Comparison of ENCODE assay signal across 1 cellular context in the genomic region with DNA sequence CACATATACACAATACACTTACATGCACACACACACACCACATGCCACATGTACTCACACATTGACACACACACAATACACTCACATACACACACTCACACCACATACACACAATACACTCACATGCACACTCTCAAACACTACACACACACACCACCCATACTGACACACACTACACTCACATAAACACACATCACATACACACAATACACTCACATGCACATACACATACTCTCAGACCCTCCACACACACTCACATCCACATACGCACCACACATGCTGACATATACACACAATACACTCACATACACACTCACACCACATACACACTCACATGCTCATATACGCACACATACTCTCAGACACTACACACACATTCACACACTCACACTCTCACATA.
A peak's percentile ranks its signal among the peaks of the same experiment; 100 is the strongest.
TF ChIP-seq lines count a peak whose summit lies in the region.

No MANE protein-coding gene starts in this region.

TF ChIP-seq in HEK293, 187 proteins besides CTCF, POLR2A, EP300 and RAD21 (continued from another document):
- TF ChIP-seq, protein P1, sequence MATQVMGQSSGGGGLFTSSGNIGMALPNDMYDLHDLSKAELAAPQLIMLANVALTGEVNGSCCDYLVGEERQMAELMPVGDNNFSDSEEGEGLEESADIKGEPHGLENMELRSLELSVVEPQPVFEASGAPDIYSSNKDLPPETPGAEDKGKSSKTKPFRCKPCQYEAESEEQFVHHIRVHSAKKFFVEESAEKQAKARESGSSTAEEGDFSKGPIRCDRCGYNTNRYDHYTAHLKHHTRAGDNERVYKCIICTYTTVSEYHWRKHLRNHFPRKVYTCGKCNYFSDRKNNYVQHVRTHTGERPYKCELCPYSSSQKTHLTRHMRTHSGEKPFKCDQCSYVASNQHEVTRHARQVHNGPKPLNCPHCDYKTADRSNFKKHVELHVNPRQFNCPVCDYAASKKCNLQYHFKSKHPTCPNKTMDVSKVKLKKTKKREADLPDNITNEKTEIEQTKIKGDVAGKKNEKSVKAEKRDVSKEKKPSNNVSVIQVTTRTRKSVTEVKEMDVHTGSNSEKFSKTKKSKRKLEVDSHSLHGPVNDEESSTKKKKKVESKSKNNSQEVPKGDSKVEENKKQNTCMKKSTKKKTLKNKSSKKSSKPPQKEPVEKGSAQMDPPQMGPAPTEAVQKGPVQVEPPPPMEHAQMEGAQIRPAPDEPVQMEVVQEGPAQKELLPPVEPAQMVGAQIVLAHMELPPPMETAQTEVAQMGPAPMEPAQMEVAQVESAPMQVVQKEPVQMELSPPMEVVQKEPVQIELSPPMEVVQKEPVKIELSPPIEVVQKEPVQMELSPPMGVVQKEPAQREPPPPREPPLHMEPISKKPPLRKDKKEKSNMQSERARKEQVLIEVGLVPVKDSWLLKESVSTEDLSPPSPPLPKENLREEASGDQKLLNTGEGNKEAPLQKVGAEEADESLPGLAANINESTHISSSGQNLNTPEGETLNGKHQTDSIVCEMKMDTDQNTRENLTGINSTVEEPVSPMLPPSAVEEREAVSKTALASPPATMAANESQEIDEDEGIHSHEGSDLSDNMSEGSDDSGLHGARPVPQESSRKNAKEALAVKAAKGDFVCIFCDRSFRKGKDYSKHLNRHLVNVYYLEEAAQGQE (tag by site-specific recombination; IDR thresholded peaks at IDR 0.05) = no peak
- no peak for TF ChIP-seq ZNF10 (tag by site-specific recombination; IDR thresholded peaks at IDR 0.05)
- TF ChIP-seq GLIS1 (tag by site-specific recombination; IDR thresholded peaks at IDR 0.05) = no peak
- peak; percentile 84; the same call in 1 of the 2 replicates for TF ChIP-seq ZNF473 (tag by site-specific recombination; IDR thresholded peaks at IDR 0.05)
- TF ChIP-seq ZNF248 (tag by site-specific recombination; IDR thresholded peaks at IDR 0.05) = 0 out of 2 replicates have a peak, but pooled peaks have one; percentile 47
- TF ChIP-seq ZNF239 (tag by site-specific recombination; IDR thresholded peaks at IDR 0.05) = peak; percentile 35; the same call in 1 of the 2 replicates
- TF ChIP-seq ZNF184 (tag by site-specific recombination; IDR thresholded peaks at IDR 0.05) = no peak
- TF ChIP-seq, protein P2, sequence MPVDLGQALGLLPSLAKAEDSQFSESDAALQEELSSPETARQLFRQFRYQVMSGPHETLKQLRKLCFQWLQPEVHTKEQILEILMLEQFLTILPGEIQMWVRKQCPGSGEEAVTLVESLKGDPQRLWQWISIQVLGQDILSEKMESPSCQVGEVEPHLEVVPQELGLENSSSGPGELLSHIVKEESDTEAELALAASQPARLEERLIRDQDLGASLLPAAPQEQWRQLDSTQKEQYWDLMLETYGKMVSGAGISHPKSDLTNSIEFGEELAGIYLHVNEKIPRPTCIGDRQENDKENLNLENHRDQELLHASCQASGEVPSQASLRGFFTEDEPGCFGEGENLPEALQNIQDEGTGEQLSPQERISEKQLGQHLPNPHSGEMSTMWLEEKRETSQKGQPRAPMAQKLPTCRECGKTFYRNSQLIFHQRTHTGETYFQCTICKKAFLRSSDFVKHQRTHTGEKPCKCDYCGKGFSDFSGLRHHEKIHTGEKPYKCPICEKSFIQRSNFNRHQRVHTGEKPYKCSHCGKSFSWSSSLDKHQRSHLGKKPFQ (tag by site-specific recombination; IDR thresholded peaks at IDR 0.05) = peak; percentile 53
- TF ChIP-seq, protein P3, sequence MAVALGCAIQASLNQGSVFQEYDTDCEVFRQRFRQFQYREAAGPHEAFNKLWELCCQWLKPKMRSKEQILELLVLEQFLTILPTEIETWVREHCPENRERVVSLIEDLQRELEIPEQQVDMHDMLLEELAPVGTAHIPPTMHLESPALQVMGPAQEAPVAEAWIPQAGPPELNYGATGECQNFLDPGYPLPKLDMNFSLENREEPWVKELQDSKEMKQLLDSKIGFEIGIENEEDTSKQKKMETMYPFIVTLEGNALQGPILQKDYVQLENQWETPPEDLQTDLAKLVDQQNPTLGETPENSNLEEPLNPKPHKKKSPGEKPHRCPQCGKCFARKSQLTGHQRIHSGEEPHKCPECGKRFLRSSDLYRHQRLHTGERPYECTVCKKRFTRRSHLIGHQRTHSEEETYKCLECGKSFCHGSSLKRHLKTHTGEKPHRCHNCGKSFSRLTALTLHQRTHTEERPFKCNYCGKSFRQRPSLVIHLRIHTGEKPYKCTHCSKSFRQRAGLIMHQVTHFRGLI (tag by site-specific recombination; IDR thresholded peaks at IDR 0.05) = no peak
- TF ChIP-seq ZNF112 (tag by site-specific recombination; IDR thresholded peaks at IDR 0.05) = peak; percentile 35; the same call in 1 of the 2 replicates
- TF ChIP-seq, protein P4, sequence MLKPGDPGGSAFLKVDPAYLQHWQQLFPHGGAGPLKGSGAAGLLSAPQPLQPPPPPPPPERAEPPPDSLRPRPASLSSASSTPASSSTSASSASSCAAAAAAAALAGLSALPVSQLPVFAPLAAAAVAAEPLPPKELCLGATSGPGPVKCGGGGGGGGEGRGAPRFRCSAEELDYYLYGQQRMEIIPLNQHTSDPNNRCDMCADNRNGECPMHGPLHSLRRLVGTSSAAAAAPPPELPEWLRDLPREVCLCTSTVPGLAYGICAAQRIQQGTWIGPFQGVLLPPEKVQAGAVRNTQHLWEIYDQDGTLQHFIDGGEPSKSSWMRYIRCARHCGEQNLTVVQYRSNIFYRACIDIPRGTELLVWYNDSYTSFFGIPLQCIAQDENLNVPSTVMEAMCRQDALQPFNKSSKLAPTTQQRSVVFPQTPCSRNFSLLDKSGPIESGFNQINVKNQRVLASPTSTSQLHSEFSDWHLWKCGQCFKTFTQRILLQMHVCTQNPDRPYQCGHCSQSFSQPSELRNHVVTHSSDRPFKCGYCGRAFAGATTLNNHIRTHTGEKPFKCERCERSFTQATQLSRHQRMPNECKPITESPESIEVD (tag by site-specific recombination; IDR thresholded peaks at IDR 0.05) = no peak
- no peak for TF ChIP-seq ZNF560 (tag by site-specific recombination; IDR thresholded peaks at IDR 0.05; ENCODE audit: borderline replicate concordance)
- TF ChIP-seq TRIM28 (IDR thresholded peaks at IDR 0.05; ENCODE audit: borderline replicate concordance, low read length) = no peak
- 0 out of 2 replicates have a peak, but pooled peaks have one; percentile 68 for TF ChIP-seq SALL2 (tag by site-specific recombination; IDR thresholded peaks at IDR 0.05; ENCODE audit: borderline replicate concordance)
- peak; percentile 83 for TF ChIP-seq ZNF785 (tag by site-specific recombination; IDR thresholded peaks at IDR 0.05)
- 0 out of 2 replicates have a peak, but pooled peaks have one; percentile 31 for TF ChIP-seq ZNF114 (tag by site-specific recombination; IDR thresholded peaks at IDR 0.05)
- TF ChIP-seq, protein P5, sequence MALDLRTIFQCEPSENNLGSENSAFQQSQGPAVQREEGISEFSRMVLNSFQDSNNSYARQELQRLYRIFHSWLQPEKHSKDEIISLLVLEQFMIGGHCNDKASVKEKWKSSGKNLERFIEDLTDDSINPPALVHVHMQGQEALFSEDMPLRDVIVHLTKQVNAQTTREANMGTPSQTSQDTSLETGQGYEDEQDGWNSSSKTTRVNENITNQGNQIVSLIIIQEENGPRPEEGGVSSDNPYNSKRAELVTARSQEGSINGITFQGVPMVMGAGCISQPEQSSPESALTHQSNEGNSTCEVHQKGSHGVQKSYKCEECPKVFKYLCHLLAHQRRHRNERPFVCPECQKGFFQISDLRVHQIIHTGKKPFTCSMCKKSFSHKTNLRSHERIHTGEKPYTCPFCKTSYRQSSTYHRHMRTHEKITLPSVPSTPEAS (tag by site-specific recombination; IDR thresholded peaks at IDR 0.05) = peak; percentile 97
